23 cellular contexts compared by ENCODE assay signal in genomic region chr17:2936351-2936750, GRCh38.
DNase-seq lines count a peak whose midpoint lies in the region; ATAC-seq and TF ChIP-seq lines count a peak whose summit lies in the region.
"Had no signal": no experiment of that assay in that cellular context is flagged by ENCODE, and none has a peak within 500 bp of the region (broad histone marks: within the 10 kb centered on the region; RNA-seq: fewer than 3 reads in every experiment).

No MANE protein-coding gene starts in this region.

- peaks cover 10% of the 10 kb centered on the region for H3K36me3 Mint-ChIP-seq in stimulated activated memory B cell treated with anti-CD40 and anti-IgM and Interleukin-4, amounts not matched to agents 10 μg/mL and 1 μg/mL and 100 μg/mL, for 72 hours

- peaks cover 0 to 36% (median 14%) of the 10 kb centered on the region in 11 experiments; a peak in 13 of 22 replicates for H3K36me3 ChIP-seq in BLaER1 treated with 17β-estradiol and CSF1 and Interleukin-3, amounts not matched to agents 10 nM and 100 nM
- H3K36me3 ChIP-seq in OCI-LY7 (ENCODE audit: insufficient read depth, low read length) = no peaks in the 10 kb centered on the region
- no peaks in the 10 kb centered on the region for H3K36me3 ChIP-seq in endocrine pancreas (ENCODE audit: control insufficient read depth, insufficient read depth, low read length)
- no peaks in the 10 kb centered on the region for H3K36me3 ChIP-seq in adrenal gland (replicated peaks in 1 of 2)
- H3K36me3 ChIP-seq: HAP-1, Peyer's patch had no signal

- no peaks in the 10 kb centered on the region for H3K9me2 ChIP-seq in OCI-LY7 (ENCODE audit: insufficient read depth, low read length)

- CTCF ChIA-PET in OCI-LY7 (lab: Charles Lee; ENCODE audit: unreplicated experiment) = no interaction called here

- intact Hi-C loops in OCI-LY7 (cut with micrococcal nuclease; ENCODE audit: unreplicated experiment) (no loop called here), adrenal gland (cut with DNase I) (no loop called here)

- POLR2A ChIA-PET in OCI-LY7 (lab: Charles Lee) = no interaction called here

- 70 to 82% (median 79%) methylated on average over 5 of the region's 5 CpGs for WGBS in adrenal gland, 4 donors

- H3K4me1 Mint-ChIP-seq in stimulated activated memory B cell treated with anti-CD40 and anti-IgM and Interleukin-4, amounts not matched to agents 10 μg/mL and 1 μg/mL and 100 μg/mL, for 72 hours = peaks cover 31% of the 10 kb centered on the region

- no TSS peak for BruUV-seq in OCI-LY7 (replicated peaks; lab: Mats Ljungman, UMichigan)

- TF ChIP-seq CTCF in OCI-LY7 (conservative IDR thresholded peaks at IDR 0.05; ENCODE audit: low read length) = no peak
- TF ChIP-seq CTCF in adrenal gland (IDR thresholded peaks at IDR 0.05) = no peak

- no peak overlapping the region for H3K4me3 ChIP-seq in BLaER1 treated with 17β-estradiol and CSF1 and Interleukin-3, amounts not matched to agents 10 nM and 100 nM
- H3K4me3 ChIP-seq in OCI-LY7 (ENCODE audit: low read depth, low read length, poor library complexity, severe bottlenecking) = no peak overlapping the region
- no peak overlapping the region for H3K4me3 ChIP-seq in endocrine pancreas (ENCODE audit: control insufficient read depth, insufficient read depth, low read length)
- no peak overlapping the region for H3K4me3 ChIP-seq in adrenal gland
- H3K4me3 ChIP-seq: HAP-1, Peyer's patch had no signal

- H3K4me2 ChIP-seq in BLaER1 treated with 17β-estradiol and CSF1 and Interleukin-3, amounts not matched to agents 10 nM and 100 nM = peak overlapping the region; percentile 24 to 91 (median 75); a peak in 20 of 22 replicates
- H3K4me2 ChIP-seq in OCI-LY7 (ENCODE audit: low read length) = peak overlapping the region; percentile 11; the same call in 1 of the 2 replicates

- H3K27me3 Mint-ChIP-seq in stimulated activated memory B cell treated with anti-CD40 and anti-IgM and Interleukin-4, amounts not matched to agents 10 μg/mL and 1 μg/mL and 100 μg/mL, for 72 hours = peaks cover 13% of the 10 kb centered on the region

- TF ChIP-seq POLR2A in adrenal gland (IDR thresholded peaks at IDR 0.05) = no peak

- peaks cover 0 to 18% (median 0%) of the 10 kb centered on the region in 11 experiments; a peak in 4 of 22 replicates for H3K27me3 ChIP-seq in BLaER1 treated with 17β-estradiol and CSF1 and Interleukin-3, amounts not matched to agents 10 nM and 100 nM
- H3K27me3 ChIP-seq in endocrine pancreas (ENCODE audit: control insufficient read depth, insufficient read depth, low read length) (no peaks in the 10 kb centered on the region), adrenal gland (no peaks in the 10 kb centered on the region)
- H3K27me3 ChIP-seq: Peyer's patch had no signal

- H3K9ac ChIP-seq in BLaER1 treated with 17β-estradiol and CSF1 and Interleukin-3, amounts not matched to agents 10 nM and 100 nM = peak overlapping the region in 7 of 11 experiments; percentile 23 to 63 (median 45); a peak in 11 of 22 replicates
- H3K9ac ChIP-seq in endocrine pancreas (ENCODE audit: control insufficient read depth, insufficient read depth, low read length) = peak overlapping the region; percentile 14

- H4K20me1 ChIP-seq in BLaER1 treated with 17β-estradiol and CSF1 and Interleukin-3, amounts not matched to agents 10 nM and 100 nM = peaks cover 38 to 95% (median 79%) of the 10 kb centered on the region in 11 experiments
- H4K20me1 ChIP-seq in OCI-LY7 (ENCODE audit: insufficient read depth, low read length) = no peaks in the 10 kb centered on the region

- H3K4me1 ChIP-seq in BLaER1 treated with 17β-estradiol and CSF1 and Interleukin-3, amounts not matched to agents 10 nM and 100 nM = peaks cover 41 to 94% (median 91%) of the 10 kb centered on the region in 10 experiments
- peaks cover 47% of the 10 kb centered on the region for H3K4me1 ChIP-seq in OCI-LY7 (ENCODE audit: insufficient read depth, low read length, poor library complexity, severe bottlenecking)
- H3K4me1 ChIP-seq in endocrine pancreas (ENCODE audit: control insufficient read depth, insufficient read depth, low read length) = peaks cover 6% of the 10 kb centered on the region
- no peaks in the 10 kb centered on the region for H3K4me1 ChIP-seq in adrenal gland (replicated peaks in 1 of 2)
- H3K4me1 ChIP-seq: HAP-1 had no signal

- DNase-seq in OCI-LY7 (ENCODE audit: low spot score) (no peak), NOMO-1 treated with dmso at 0.1 percent for 144 hours (lab: John Stamatoyannopoulos, UW; ENCODE audit: unreplicated experiment) (no peak), adrenal gland (no peak)
- DNase-seq in activated CD4-positive, alpha-beta T cell treated with anti-CD3 and anti-CD28 coated beads, Interleukin-2, amount 50 U/mL, for 4 hours = no peak
- DNase-seq: CD8-positive, alpha-beta memory T cell; DMS 273 treated with DMSO at 0.1 percent for 48 hours; DMS79; GOT3; NCI-H1048; NCI-H1417 treated with DMSO at 0.1 percent for 48 hours; NCI-H1694 treated with DMSO at 0.1 percent for 48 hours; NCI-H2081; NCI-H2227 treated with DMSO at 0.1 percent for 48 hours; NCI-H526 treated with DMSO at 0.1 percent for 48 hours; OCI-M1; Peyer's patch; SHP77 treated with DMSO at 0.1 percent for 48 hours had no signal

- H3K79me2 ChIP-seq in OCI-LY7 (ENCODE audit: insufficient read depth, low read depth, low read length) = no peaks in the 10 kb centered on the region

- H2AFZ ChIP-seq in OCI-LY7 (ENCODE audit: low read length) = no peak overlapping the region

- peak overlapping the region; percentile 14 for H3K27ac Mint-ChIP-seq in stimulated activated memory B cell treated with anti-CD40 and anti-IgM and Interleukin-4, amounts not matched to agents 10 μg/mL and 1 μg/mL and 100 μg/mL, for 72 hours

- H3K9me3 Mint-ChIP-seq in stimulated activated memory B cell treated with anti-CD40 and anti-IgM and Interleukin-4, amounts not matched to agents 10 μg/mL and 1 μg/mL and 100 μg/mL, for 72 hours = no peaks in the 10 kb centered on the region
- H3K9me3 Mint-ChIP-seq: CD8-positive, alpha-beta memory T cell; IgD-negative memory B cell had no signal

- no peak overlapping the region for H3K4me3 Mint-ChIP-seq in stimulated activated memory B cell treated with anti-CD40 and anti-IgM and Interleukin-4, amounts not matched to agents 10 μg/mL and 1 μg/mL and 100 μg/mL, for 72 hours
- H3K4me3 Mint-ChIP-seq: CD14-positive monocyte had no signal

- ATAC-seq in stimulated activated memory B cell treated with anti-CD40 and anti-IgM and Interleukin-4, amounts not matched to agents 10 μg/mL and 1 μg/mL and 100 μg/mL, for 72 hours = no peak

- H3K9me3 ChIP-seq in BLaER1 treated with 17β-estradiol and CSF1 and Interleukin-3, amounts not matched to agents 10 nM and 100 nM (replicated peaks in 1 of 11) = no peaks in the 10 kb centered on the region
- H3K9me3 ChIP-seq in OCI-LY7 (ENCODE audit: low read length) (no peaks in the 10 kb centered on the region), endocrine pancreas (ENCODE audit: control insufficient read depth, low read length) (no peaks in the 10 kb centered on the region), adrenal gland (replicated peaks in 1 of 3) (no peaks in the 10 kb centered on the region)
- H3K9me3 ChIP-seq: HAP-1, Peyer's patch had no signal

- H3K27ac ChIP-seq in BLaER1 treated with 17β-estradiol and CSF1 and Interleukin-3, amounts not matched to agents 10 nM and 100 nM = peak overlapping the region in 8 of 11 experiments; percentile 27 to 70 (median 64); a peak in 14 of 22 replicates
- H3K27ac ChIP-seq in OCI-LY7 (ENCODE audit: low read depth, low read length, poor library complexity, severe bottlenecking) = no peak overlapping the region
- no peak overlapping the region for H3K27ac ChIP-seq in adrenal gland
- H3K27ac ChIP-seq: Peyer's patch had no signal

Comparison
In these comparisons a context has a peak if more than half of its experiments do, and no peak if none do; other contexts are left out.
1. H3K27ac ChIP-seq: peak in BLaER1 treated with 17β-estradiol and CSF1 and Interleukin-3, amounts not matched to agents 10 nM and 100 nM (8 of 11); none in OCI-LY7 (single experiment) and adrenal gland (0 of 5).